Comparison of ENCODE assay signal across 11 cellular contexts in the genomic region with DNA sequence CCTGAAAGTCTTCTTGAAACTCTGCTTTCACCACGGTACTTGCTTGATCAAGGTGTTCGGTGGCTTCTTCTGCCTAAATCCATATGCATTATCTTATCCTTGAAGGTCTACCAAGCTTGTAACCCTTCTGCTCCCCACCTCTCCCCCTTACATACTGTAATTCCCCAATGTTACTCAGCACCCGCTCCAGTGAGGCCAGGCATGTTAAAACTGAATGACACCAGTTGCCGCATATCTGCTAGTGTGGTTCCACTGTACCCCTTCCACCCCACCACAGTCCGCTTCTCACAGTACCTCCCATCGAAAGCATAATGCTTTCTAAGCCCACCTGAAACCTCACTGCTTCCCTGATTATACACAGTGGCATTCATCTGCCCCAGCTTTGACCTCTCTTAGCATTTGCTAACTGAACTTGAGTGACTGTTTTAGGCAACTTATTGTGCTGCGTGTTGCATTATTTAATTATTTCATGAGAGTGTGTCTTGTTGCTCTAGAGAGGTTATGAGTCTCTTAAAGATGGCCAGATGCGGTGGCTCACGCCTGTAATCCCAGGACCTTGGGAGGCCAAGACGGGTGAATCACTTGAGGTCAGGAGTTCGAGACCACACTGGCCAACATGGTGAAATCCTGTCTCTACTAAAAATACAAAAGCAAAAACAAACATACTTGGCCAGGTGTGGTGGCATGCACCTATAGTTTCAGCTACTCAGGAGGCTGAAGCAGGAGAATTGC.
A peak's percentile ranks its signal among the peaks of the same experiment; 100 is the strongest.
DNase-seq lines count a peak whose midpoint lies in the region; ATAC-seq, FAIRE-seq and TF ChIP-seq lines count a peak whose summit lies in the region.
"Had no signal": no experiment of that assay in that cellular context is flagged by ENCODE, and none has a peak within 500 bp of the region (broad histone marks: within the 10 kb centered on the region; RNA-seq: fewer than 3 reads in every experiment).

No MANE protein-coding gene starts in this region.

- no peak overlapping the region for H3K4me3 ChIP-seq in RWPE2 (ENCODE audit: severe bottlenecking)
- H3K4me3 ChIP-seq in upper lobe of right lung = no peak overlapping the region
- no peak overlapping the region for H3K4me3 ChIP-seq in small intestine (ENCODE audit: low read depth in 1 of 2, low read length in 2 of 2)

- H3K4me1 Mint-ChIP-seq in HFFc6 (ENCODE audit: low read depth) (peaks cover 12% of the 10 kb centered on the region), T-helper 17 cell (peaks cover 2% of the 10 kb centered on the region)

- DNase-seq in HFFc6 = peak; percentile 11
- no peak for DNase-seq in RWPE2 (ENCODE audit: low spot score)
- peak; percentile 87 for DNase-seq in iris pigment epithelial cell (ENCODE audit: low read depth)
- DNase-seq in upper lobe of right lung = no peak
- no peak for DNase-seq in T-helper 17 cell
- no peak for DNase-seq in small intestine
- DNase-seq: CD8-positive, alpha-beta T cell; DND-41; H7 had no signal

- FAIRE-seq in small intestine (lab: Jason Lieb, UNC) = no peak
- FAIRE-seq: D721Med had no signal

- no peaks in the 10 kb centered on the region for H3K9me3 Mint-ChIP-seq in HFFc6
- H3K9me3 Mint-ChIP-seq: CD8-positive, alpha-beta T cell had no signal

- H3K27ac ChIP-seq in RWPE2 (ENCODE audit: poor library complexity, severe bottlenecking) (no peak overlapping the region), upper lobe of right lung (peak overlapping the region; percentile 2), small intestine (ENCODE audit: low read depth in 1 of 2, low read length in 1 of 2) (no peak overlapping the region)

- TF ChIP-seq CTCF in HFFc6 (IDR thresholded peaks at IDR 0.05) = no peak
- no peak for TF ChIP-seq CTCF in RWPE2 (IDR thresholded peaks at IDR 0.05; ENCODE audit: poor library complexity, severe bottlenecking)
- TF ChIP-seq CTCF in upper lobe of right lung (IDR thresholded peaks at IDR 0.05) = no peak

- H3K9me3 ChIP-seq in RWPE2 (ENCODE audit: severe bottlenecking) = no peaks in the 10 kb centered on the region
- no peaks in the 10 kb centered on the region for H3K9me3 ChIP-seq in upper lobe of right lung
- no peaks in the 10 kb centered on the region for H3K9me3 ChIP-seq in T-helper 17 cell (ENCODE audit: control insufficient read depth, low read length, poor library complexity, severe bottlenecking)
- no peaks in the 10 kb centered on the region for H3K9me3 ChIP-seq in small intestine (ENCODE audit: control insufficient read depth, low read depth)

- H3K27me3 ChIP-seq in RWPE2 (ENCODE audit: insufficient read depth, poor library complexity, severe bottlenecking) (no peaks in the 10 kb centered on the region), upper lobe of right lung (no peaks in the 10 kb centered on the region), small intestine (ENCODE audit: control insufficient read depth in 2 of 2, insufficient read depth in 2 of 2, low read length in 2 of 2) (no peaks in the 10 kb centered on the region)

- no peak overlapping the region for H3K4me3 Mint-ChIP-seq in HFFc6
- no peak overlapping the region for H3K4me3 Mint-ChIP-seq in T-helper 17 cell
- H3K4me3 Mint-ChIP-seq: CD8-positive, alpha-beta T cell had no signal

- H3K36me3 ChIP-seq in RWPE2 (ENCODE audit: low read depth) (no peaks in the 10 kb centered on the region), upper lobe of right lung (no peaks in the 10 kb centered on the region), small intestine (ENCODE audit: control insufficient read depth in 2 of 2, insufficient read depth in 2 of 2, low read length in 2 of 2) (no peaks in the 10 kb centered on the region)

- H3K4me1 ChIP-seq in RWPE2 (ENCODE audit: insufficient read depth, poor library complexity, severe bottlenecking) (no peaks in the 10 kb centered on the region), upper lobe of right lung (no peaks in the 10 kb centered on the region), small intestine (ENCODE audit: control insufficient read depth in 2 of 2, insufficient read depth in 1 of 2, low read depth in 1 of 2, low read length in 1 of 2) (no peaks in the 10 kb centered on the region)

- H3K27ac Mint-ChIP-seq in HFFc6 (no peak overlapping the region), T-helper 17 cell (no peak overlapping the region)
- H3K27ac Mint-ChIP-seq: CD8-positive, alpha-beta T cell had no signal

- H3K27me3 Mint-ChIP-seq in HFFc6 (ENCODE audit: insufficient read depth) (peaks cover 8% of the 10 kb centered on the region), T-helper 17 cell (peaks cover 10% of the 10 kb centered on the region)

- ATAC-seq in RWPE2 (ENCODE audit: low read depth) = 0 out of 3 replicates have a peak, but pooled peaks have one; percentile 10
- no peak for ATAC-seq in upper lobe of right lung
- ATAC-seq in GM21723 (IDR thresholded peaks at IDR 0.05; ENCODE audit: unreplicated experiment) = no peak
- ATAC-seq in T-helper 17 cell = no peak
- ATAC-seq: CD8-positive, alpha-beta T cell had no signal

- H3K36me3 Mint-ChIP-seq in HFFc6 (ENCODE audit: low read depth) = no peaks in the 10 kb centered on the region
- no peaks in the 10 kb centered on the region for H3K36me3 Mint-ChIP-seq in T-helper 17 cell (ENCODE audit: low read depth)
- H3K36me3 Mint-ChIP-seq: CD8-positive, alpha-beta T cell had no signal

- intact Hi-C loops in upper lobe of right lung (cut with DNase I) = no loop called here

- WGBS in small intestine, 3 donors = 91 to 94% (median 93%) methylated on average over 11 of the region's 11 CpGs

Comparison
In these comparisons a context has a peak if more than half of its experiments do, and no peak if none do; other contexts are left out.
1. DNase-seq: peak in HFFc6 (single experiment) and iris pigment epithelial cell (single experiment); none in RWPE2 (single experiment), upper lobe of right lung (single experiment), T-helper 17 cell (0 of 3) and small intestine (single experiment).